In genomic region chr10:22980822-22981221, GRCh38 we compare ENCODE assay signal across 4 cellular contexts. TPM values are rescaled to one million over a fixed set of nuclear protein-coding genes. Genes with fewer than 3 reads are reported as not detected.
"Had no signal": no experiment of that assay in that cellular context is flagged by ENCODE, and none has a peak within 500 bp of the region (broad histone marks: within the 10 kb centered on the region; RNA-seq: fewer than 3 reads in every experiment).

No MANE protein-coding gene starts in this region.

- H3K4me3 ChIP-seq: GM12878 had no signal

- ATAC-seq: GM12878 had no signal

- DNase-seq: GDM1, GF-D8 had no signal

RNA-seq across cellular contexts. Expression of gene ARMC3, which starts 53.0 kb away (rescaled TPM):
- total RNA-seq: G401 had no signal
